ENCODE assay signal across 1 cellular context in the genomic region with DNA sequence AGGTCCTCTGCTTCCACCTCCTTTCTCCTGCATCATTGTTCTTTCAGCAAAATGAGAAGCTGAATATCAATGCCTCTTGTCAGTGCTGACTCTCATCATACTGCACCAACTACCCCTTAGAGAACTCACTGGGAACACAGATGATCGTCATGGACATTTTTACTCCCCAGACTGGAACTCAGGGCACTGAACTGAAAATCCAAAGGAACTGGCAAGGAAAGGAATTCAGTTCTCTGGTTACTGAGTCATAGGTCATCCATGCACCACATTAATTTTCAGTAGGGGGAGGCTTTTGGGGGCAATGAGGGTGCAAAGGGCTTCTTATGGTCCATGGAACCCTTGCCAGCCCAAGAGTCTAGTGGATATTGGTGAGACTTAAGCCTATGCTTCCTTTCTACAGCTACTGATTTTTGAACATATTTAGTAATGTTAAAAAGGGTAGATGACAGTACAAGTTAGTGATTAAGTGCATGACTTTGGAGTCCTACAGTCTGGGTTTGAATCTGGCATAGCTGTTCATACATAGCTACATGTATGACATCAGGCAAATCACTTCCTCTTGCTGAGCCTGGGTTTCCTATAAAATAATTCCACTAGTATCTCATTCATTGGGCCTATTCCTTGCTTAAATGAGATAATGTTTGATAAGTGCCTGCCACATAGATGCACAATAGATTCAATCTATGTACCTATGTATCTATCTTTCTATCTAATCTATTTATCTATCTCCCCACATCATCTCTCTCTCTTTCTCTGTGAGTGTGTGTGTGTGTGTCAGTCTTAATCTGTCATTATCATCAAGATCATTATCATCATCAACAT.
TF ChIP-seq lines count a peak whose summit lies in the region.

No MANE protein-coding gene starts in this region.

TF ChIP-seq in IMR-90, 13 proteins besides CTCF, POLR2A, EP300 and RAD21 (continued from another document):
- TF ChIP-seq MAFK (IDR thresholded peaks at IDR 0.05; ENCODE audit: low read depth, low read length) (no peak), BHLHE40 (IDR thresholded peaks at IDR 0.05; ENCODE audit: low read depth, low read length) (no peak)
